In genomic region chr22:45197606-45198462, GRCh38 we compare ENCODE assay signal across 18 cellular contexts. TPM values are rescaled to one million over a fixed set of nuclear protein-coding genes. Genes with fewer than 3 reads are reported as not detected.
DNase-seq lines count a peak whose midpoint lies in the region; TF ChIP-seq lines count a peak whose summit lies in the region.
"Had no signal": no experiment of that assay in that cellular context is flagged by ENCODE, and none has a peak within 500 bp of the region (broad histone marks: within the 10 kb centered on the region; RNA-seq: fewer than 3 reads in every experiment).

No MANE protein-coding gene starts in this region.

- H3K9me2 ChIP-seq in hepatocyte (replicated peaks; ENCODE audit: insufficient read depth): no peaks in the 10 kb centered on the region

- peak overlapping the region in 4 of 7 donors; percentile 3 to 65 (median 56) for H3K27ac Mint-ChIP-seq in CD14-positive monocyte
- H3K27ac Mint-ChIP-seq: natural killer cell treated with Interleukin-12 subunit alpha and Interleukin-12 subunit beta and Interleukin-15 and Interleukin-18, amount 100 ng/mL, for 72 hours had no signal

- H3K4me2 ChIP-seq in neuronal stem cell (ENCODE audit: insufficient read depth, low read length, poor library complexity, severe bottlenecking) (no peak overlapping the region), hepatocyte (no peak overlapping the region)

- H3K27me3 ChIP-seq in H7 (ENCODE audit: control insufficient read depth, insufficient read depth, low read length): no peaks in the 10 kb centered on the region
- H3K27me3 ChIP-seq in neuronal stem cell (ENCODE audit: control insufficient read depth in 3 of 3, insufficient read depth in 3 of 3, low read depth in 1 of 3, low read length in 3 of 3): no peaks in the 10 kb centered on the region
- no peaks in the 10 kb centered on the region for H3K27me3 ChIP-seq in hepatocyte
- H3K27me3 ChIP-seq: brain microvascular endothelial cell, heart left ventricle had no signal

- H3K27ac ChIP-seq in cingulate gyrus (ENCODE audit: low read depth, low read length): peak overlapping the region; percentile 32
- no peak overlapping the region for H3K27ac ChIP-seq in neuronal stem cell (replicated peaks; ENCODE audit: low read length)
- H3K27ac ChIP-seq in hepatocyte: no peak overlapping the region
- H3K27ac ChIP-seq: brain microvascular endothelial cell, heart left ventricle, left ventricle myocardium inferior had no signal

- H2AFZ ChIP-seq in neuronal stem cell (ENCODE audit: low read length): no peak overlapping the region
- no peak overlapping the region for H2AFZ ChIP-seq in hepatocyte

- no peaks in the 10 kb centered on the region for H3K9me3 Mint-ChIP-seq in CD14-positive monocyte
- H3K9me3 Mint-ChIP-seq: natural killer cell treated with Interleukin-12 subunit alpha and Interleukin-12 subunit beta and Interleukin-15 and Interleukin-18, amount 100 ng/mL, for 72 hours had no signal

- peaks cover 3% of the 10 kb centered on the region for H3K79me1 ChIP-seq in neuronal stem cell (ENCODE audit: low read depth, low read length)

- H3K9ac ChIP-seq in neuronal stem cell (ENCODE audit: low read depth, low read length, poor library complexity): peak overlapping the region; percentile 36

- H3K4me3 ChIP-seq in H7 (ENCODE audit: insufficient read depth, low read depth, low read length): no peak overlapping the region
- H3K4me3 ChIP-seq in neuronal stem cell (ENCODE audit: low read length in 2 of 2): peak overlapping the region in 1 of 2 donors; percentile 8
- H3K4me3 ChIP-seq in hepatocyte: no peak overlapping the region
- H3K4me3 ChIP-seq: heart left ventricle, left ventricle myocardium inferior had no signal

- peaks cover 70 to 94% of the 10 kb centered on the region in 2 donors for H3K36me3 Mint-ChIP-seq in CD14-positive monocyte
- H3K36me3 Mint-ChIP-seq: natural killer cell treated with Interleukin-12 subunit alpha and Interleukin-12 subunit beta and Interleukin-15 and Interleukin-18, amount 100 ng/mL, for 72 hours had no signal

- no peak overlapping the region for H4K8ac ChIP-seq in neuronal stem cell (ENCODE audit: low read depth, low read length)

- H3K23ac ChIP-seq in neuronal stem cell (ENCODE audit: low read depth, low read length, poor library complexity): no peak overlapping the region

- peak overlapping the region; percentile 38 for H2AK5ac ChIP-seq in neuronal stem cell (ENCODE audit: low read depth, low read length)

- H4K20me1 ChIP-seq in hepatocyte (ENCODE audit: insufficient read depth, poor library complexity, severe bottlenecking): no peaks in the 10 kb centered on the region

- H3K27me3 Mint-ChIP-seq in CD14-positive monocyte (ENCODE audit: low read depth in 3 of 3): peaks cover 0 to 2% (median 0%) of the 10 kb centered on the region in 3 donors
- H3K27me3 Mint-ChIP-seq: natural killer cell treated with Interleukin-12 subunit alpha and Interleukin-12 subunit beta and Interleukin-15 and Interleukin-18, amount 100 ng/mL, for 72 hours had no signal

- WGBS in neuronal stem cell (ENCODE audit: extremely low coverage in 2 of 2, insufficient read length in 2 of 2, insufficient replicate concordance in 1 of 2), 2 donors: no CpG with 5 or more reads among the region's 28 CpGs
- WGBS in hepatocyte (ENCODE audit: low lambda C conversion rate, missing lambda C conversion rate): 89% methylated on average over 28 of the region's 28 CpGs

- no peaks in the 10 kb centered on the region for H3K79me2 ChIP-seq in hepatocyte

- no peaks in the 10 kb centered on the region for H3K9me3 ChIP-seq in neuronal stem cell (replicated peaks in 1 of 2; ENCODE audit: control insufficient read depth in 2 of 2, insufficient read depth in 1 of 2, low read depth in 1 of 2, low read length in 2 of 2)
- no peaks in the 10 kb centered on the region for H3K9me3 ChIP-seq in hepatocyte (ENCODE audit: low read depth)
- H3K9me3 ChIP-seq: heart left ventricle, left ventricle myocardium inferior had no signal

- H3K14ac ChIP-seq in neuronal stem cell (ENCODE audit: low read length): no peak overlapping the region

- H2BK12ac ChIP-seq in neuronal stem cell (ENCODE audit: low read length): no peak overlapping the region

- intact Hi-C loops in CD14-positive monocyte (cut with micrococcal nuclease): no loop called here

- H2BK120ac ChIP-seq in neuronal stem cell (ENCODE audit: low read depth, low read length): no peak overlapping the region

- H3K36me3 ChIP-seq in H7 (replicated peaks; ENCODE audit: control insufficient read depth, insufficient read depth, low read length) (peaks cover 5% of the 10 kb centered on the region; the same call in 1 of the 2 replicates), neuronal stem cell (replicated peaks in 1 of 2; ENCODE audit: control insufficient read depth in 2 of 2, insufficient read depth in 2 of 2, low read length in 2 of 2) (peaks cover 12 to 40% of the 10 kb centered on the region in 2 donors), hepatocyte (replicated peaks; ENCODE audit: insufficient read depth, low read depth) (no peaks in the 10 kb centered on the region)

- no peaks in the 10 kb centered on the region for H3K4me1 Mint-ChIP-seq in CD14-positive monocyte

- H3K18ac ChIP-seq in neuronal stem cell (ENCODE audit: low read length): peak overlapping the region; percentile 31

- TF ChIP-seq CTCF in CD14-positive monocyte (IDR thresholded peaks at IDR 0.05): no peak
- no peak for TF ChIP-seq CTCF in hepatocyte (IDR thresholded peaks at IDR 0.05; ENCODE audit: poor library complexity)

- H3K4me1 ChIP-seq in neuronal stem cell (ENCODE audit: control insufficient read depth in 2 of 2, insufficient read depth in 1 of 2, low read depth in 1 of 2, low read length in 2 of 2): peaks cover 3 to 9% of the 10 kb centered on the region in 2 donors
- H3K4me1 ChIP-seq in hepatocyte (ENCODE audit: insufficient read depth): peaks cover 20% of the 10 kb centered on the region

- H3K4me3 Mint-ChIP-seq in CD14-positive monocyte: no peak overlapping the region
- H3K4me3 Mint-ChIP-seq: natural killer cell treated with Interleukin-12 subunit alpha and Interleukin-12 subunit beta and Interleukin-15 and Interleukin-18, amount 100 ng/mL, for 72 hours had no signal

- H2BK5ac ChIP-seq in neuronal stem cell (ENCODE audit: low read length): no peak overlapping the region

- H4K91ac ChIP-seq in neuronal stem cell (ENCODE audit: low read depth, low read length, poor library complexity): no peak overlapping the region

- H2BK15ac ChIP-seq in neuronal stem cell (ENCODE audit: low read length): no peak overlapping the region

- no peak for DNase-seq in CD14-positive monocyte (ENCODE audit: low spot score)
- DNase-seq in H7: peak; percentile 51
- DNase-seq in neuronal stem cell (ENCODE audit: low spot score): no peak
- no peak for DNase-seq in hepatocyte (ENCODE audit: low spot score)
- no peak for DNase-seq in KG1 (lab: John Stamatoyannopoulos, UW)
- no peak for DNase-seq in DMS114 treated with DMSO at 0.1 percent for 48 hours (lab: John Stamatoyannopoulos, UW; ENCODE audit: unreplicated experiment)
- DNase-seq: activated CD4-positive, alpha-beta T cell treated with anti-CD3 and anti-CD28 coated beads, Interleukin-2, amount 50 U/mL, for 4 hours; activated CD8-positive, alpha-beta memory T cell treated with anti-CD3 and anti-CD28 coated beads, Interleukin-2, amount 50 U/mL, for 48 hours; activated effector memory CD4-positive, alpha-beta T cell treated with anti-CD3 and anti-CD28 coated beads, Interleukin-2, amount 50 U/mL, for 16 hours; brain microvascular endothelial cell; cortex of kidney; left ventricle myocardium inferior; NCI-H1105; NCI-H510A; T-helper 2 cell had no signal

- no peak overlapping the region for H3K4ac ChIP-seq in neuronal stem cell (ENCODE audit: low read length)

RNA-seq across cellular contexts. Expression of gene NUP50, which starts 34.1 kb away (rescaled TPM):
- polyA plus RNA-seq in CD14-positive monocyte (10 to 100 TPM; 23.4 to 28.4 TPM), hepatocyte (15.3 and 16.0 TPM in 2 replicates)
- 82.6 and 89.0 TPM in 2 replicates for total RNA-seq in H7 (2014; rRNA removed; shearing (Covaris generic))
- 39.5 TPM for polyA plus RNA-seq in neuronal stem cell (2013, experiment 1 of 2)
- polyA plus RNA-seq in neuronal stem cell (2013, experiment 2 of 2): 39.4 TPM
- total RNA-seq in hepatocyte: 39.1 and 43.8 TPM in 2 replicates

RNA-seq across cellular contexts. Expression of gene KIAA0930, which starts 42.9 kb away (rescaled TPM):
- 10 to 100 TPM; 14.0 to 15.6 TPM for polyA plus RNA-seq in CD14-positive monocyte
- 37.5 and 43.9 TPM in 2 replicates for total RNA-seq in H7 (2014; rRNA removed; shearing (Covaris generic))
- polyA plus RNA-seq in neuronal stem cell (2013, experiment 1 of 2): 62.1 TPM
- 61.2 TPM for polyA plus RNA-seq in neuronal stem cell (2013, experiment 2 of 2)
- 30.9 and 62.9 TPM in 2 replicates for total RNA-seq in hepatocyte
- polyA plus RNA-seq in hepatocyte: 42.0 and 43.6 TPM in 2 replicates
